In the genomic region with DNA sequence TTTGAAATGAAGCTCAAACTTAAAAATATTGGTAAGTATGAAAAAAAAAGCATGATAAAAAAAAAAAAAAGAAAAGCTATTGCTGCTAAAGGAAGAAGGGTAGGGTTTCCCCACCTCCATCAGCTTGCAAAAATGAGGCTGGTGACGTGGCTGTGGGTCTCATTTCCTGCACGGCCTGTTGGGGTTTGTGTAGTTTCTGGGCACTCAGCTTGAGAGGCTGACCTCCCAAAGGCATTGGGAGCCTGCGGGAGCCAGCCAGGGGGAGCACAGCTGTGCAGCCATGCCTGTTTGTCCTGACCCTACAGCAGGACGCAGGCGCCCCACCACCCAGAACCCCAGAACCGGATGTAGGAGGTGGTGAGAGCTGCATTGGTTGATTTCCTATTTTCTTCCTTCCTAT, we compare ENCODE assay signal across 8 cellular contexts. TPM values are rescaled to one million over a fixed set of nuclear protein-coding genes. Genes with fewer than 3 reads are reported as not detected.
DNase-seq lines count a peak whose midpoint lies in the region; ATAC-seq, FAIRE-seq and TF ChIP-seq lines count a peak whose summit lies in the region.

No MANE protein-coding gene starts in this region.

- no peak for FAIRE-seq in kidney (lab: Jason Lieb, UNC)

- peak; percentile 60 for ATAC-seq in GM19023 (IDR thresholded peaks at IDR 0.05; ENCODE audit: unreplicated experiment)
- peak; percentile 66 for ATAC-seq in HG03135 (IDR thresholded peaks at IDR 0.05; ENCODE audit: unreplicated experiment)
- ATAC-seq in heart right ventricle = peak in 7 of 8 donors; percentile 17 to 71 (median 50)

- H3K4me1 ChIP-seq in heart right ventricle (peaks cover 0 to 44% (median 0%) of the 10 kb centered on the region in 9 donors), kidney (ENCODE audit: control insufficient read depth in 1 of 2, insufficient read depth in 1 of 2, low read depth in 1 of 2, low read length in 2 of 2) (no peaks in the 10 kb centered on the region)

- H3K4me3 ChIP-seq in heart right ventricle (no peak overlapping the region), kidney (ENCODE audit: low read length in 2 of 2) (no peak overlapping the region)

- no peak overlapping the region for H3K9ac ChIP-seq in kidney (ENCODE audit: low read length in 2 of 2)

- H3K9me3 ChIP-seq in heart right ventricle (peaks cover 0 to 10% (median 0%) of the 10 kb centered on the region in 11 donors), kidney (ENCODE audit: control insufficient read depth in 1 of 2, low read length in 2 of 2) (no peaks in the 10 kb centered on the region)

- H3K36me3 ChIP-seq in heart right ventricle (no peaks in the 10 kb centered on the region), kidney (ENCODE audit: control insufficient read depth in 1 of 2, insufficient read depth in 2 of 2, low read length in 2 of 2) (no peaks in the 10 kb centered on the region)

- WGBS in heart right ventricle, 2 donors = 48 to 69% methylated on average over 6 of the region's 6 CpGs

- H3K27me3 ChIP-seq in heart right ventricle = peaks cover 0 to 18% (median 8%) of the 10 kb centered on the region in 7 donors

- peak; percentile 26 to 58 for DNase-seq in activated CD4-positive, alpha-beta T cell treated with anti-CD3 and anti-CD28 coated beads, Interleukin-2, amount 50 U/mL, for 24 hours (ENCODE audit: low read depth in 1 of 2, low spot score in 1 of 2)
- peak; percentile 12 to 29 for DNase-seq in heart right ventricle
- peak; percentile 49 for DNase-seq in stimulated activated CD8-positive, alpha-beta memory T cell treated with anti-CD3 and anti-CD28 coated beads, Interleukin-7, amount 100 ng/mL, for 24 hours (ENCODE audit: low read depth)
- DNase-seq in AML-193 (lab: John Stamatoyannopoulos, UW) = no peak
- DNase-seq in kidney = no peak
- DNase-seq in NCI-H524 (lab: John Stamatoyannopoulos, UW) = no peak

- H3K27ac ChIP-seq in heart right ventricle (peak overlapping the region in 1 of 10 donors; percentile 59), kidney (ENCODE audit: low read depth in 2 of 2, low read length in 2 of 2) (no peak overlapping the region)

- intact Hi-C loops in heart right ventricle (cut with DNase I) (no loop called here), kidney (cut with DNase I) (no loop called here)

- TF ChIP-seq CTCF in heart right ventricle (IDR thresholded peaks at IDR 0.05) = no peak
- TF ChIP-seq CTCF in kidney (IDR thresholded peaks at IDR 0.05; ENCODE audit: borderline replicate concordance, extremely low read depth, insufficient read depth) = no peak

RNA-seq across cellular contexts. Expression of gene CARD11, which starts 48.8 kb away (rescaled TPM):
- total RNA-seq in heart right ventricle (1 to 10 TPM in 1 of 10 donors, under 1 TPM in 8, not detected in 1; 0.21 to 1.7 (median 0.35) TPM), kidney (9.6 TPM)
- polyA plus RNA-seq in heart right ventricle (under 1 TPM; 0.14 to 0.22 TPM), kidney (ENCODE audit: insufficient read depth, low read depth, low replicate concordance) (0.22 TPM)

Comparison
In these comparisons a context has a peak if more than half of its experiments do, and no peak if none do; other contexts are left out.
1. DNase-seq: peak in activated CD4-positive, alpha-beta T cell treated with anti-CD3 and anti-CD28 coated beads, Interleukin-2, amount 50 U/mL, for 24 hours (2 of 2), heart right ventricle (2 of 2) and stimulated activated CD8-positive, alpha-beta memory T cell treated with anti-CD3 and anti-CD28 coated beads, Interleukin-7, amount 100 ng/mL, for 24 hours (single experiment); none in AML-193 (0 of 2), kidney (single experiment) and NCI-H524 (0 of 2).
2. Peak in every context shown above with its lines, with median percentiles within 50 percentile points of each other: ATAC-seq.